ENCODE assay signal across 16 cellular contexts in the genomic region with DNA sequence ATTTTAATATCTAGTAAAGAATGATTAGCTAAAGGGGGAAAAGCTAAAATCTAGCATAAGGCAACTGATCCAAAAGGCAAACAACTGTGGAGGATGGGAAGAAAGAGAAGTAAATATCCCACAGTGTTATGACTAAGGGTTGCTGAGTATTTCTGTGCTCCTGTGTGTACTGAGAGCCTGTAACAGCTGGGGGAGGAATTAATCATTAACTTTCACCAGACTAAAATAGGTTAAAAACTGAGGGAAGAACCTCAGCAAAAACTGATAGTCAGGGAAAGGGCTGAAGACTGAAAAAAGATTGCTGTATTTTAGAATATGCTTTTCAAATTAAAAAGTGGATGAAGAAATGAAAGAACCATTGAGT.
DNase-seq lines count a peak whose midpoint lies in the region; ATAC-seq, FAIRE-seq and TF ChIP-seq lines count a peak whose summit lies in the region.
"Had no signal": no experiment of that assay in that cellular context is flagged by ENCODE, and none has a peak within 500 bp of the region (broad histone marks: within the 10 kb centered on the region; RNA-seq: fewer than 3 reads in every experiment).

No MANE protein-coding gene starts in this region.

- POLR2A ChIA-PET in Caco-2 (lab: Charles Lee), result no interaction called here

- no peaks in the 10 kb centered on the region for H3K27me3 ChIP-seq in Caco-2 (replicated peaks; ENCODE audit: control insufficient read depth, insufficient read depth, low read length)
- no peaks in the 10 kb centered on the region for H3K27me3 ChIP-seq in left lung
- no peaks in the 10 kb centered on the region for H3K27me3 ChIP-seq in neural progenitor cell
- H3K27me3 ChIP-seq: foreskin keratinocyte, upper lobe of left lung had no signal

- ATAC-seq in HG02571 (IDR thresholded peaks at IDR 0.05; ENCODE audit: unreplicated experiment), result peak; percentile 58
- peak; percentile 97 for ATAC-seq in left lung
- no peak for ATAC-seq in HG02852 (IDR thresholded peaks at IDR 0.05; ENCODE audit: unreplicated experiment)
- no peak for ATAC-seq in effector memory CD8-positive, alpha-beta T cell (replicated peaks)
- ATAC-seq: foreskin keratinocyte had no signal

- no peak overlapping the region for H2AFZ ChIP-seq in neural progenitor cell (replicated peaks)

- no peaks in the 10 kb centered on the region for H3K9me3 ChIP-seq in Caco-2
- H3K9me3 ChIP-seq in left lung, result no peaks in the 10 kb centered on the region
- H3K9me3 ChIP-seq in neural progenitor cell (ENCODE audit: low read depth), result no peaks in the 10 kb centered on the region
- H3K9me3 ChIP-seq: upper lobe of left lung had no signal

- CTCF ChIA-PET in Caco-2 (lab: Charles Lee), result no interaction called here

- H3K4me2 ChIP-seq in neural progenitor cell, result no peak overlapping the region

- H3K27ac Mint-ChIP-seq in Caco-2 (ENCODE audit: unreplicated experiment) (no peak overlapping the region), neural progenitor cell (no peak overlapping the region)
- H3K27ac Mint-ChIP-seq in effector memory CD8-positive, alpha-beta T cell, result no peak overlapping the region
- H3K27ac Mint-ChIP-seq: activated naive CD4-positive, alpha-beta T cell treated with anti-CD3 and anti-CD28 coated beads, Interleukin-2, amount 50 U/mL, for 24 hours had no signal

- H3K9me3 Mint-ChIP-seq in Caco-2 (ENCODE audit: unreplicated experiment) (peaks cover 11% of the 10 kb centered on the region), neural progenitor cell (no peaks in the 10 kb centered on the region)
- peaks cover 7 to 9% of the 10 kb centered on the region in 2 donors for H3K9me3 Mint-ChIP-seq in effector memory CD8-positive, alpha-beta T cell

- H3K79me2 ChIP-seq in neural progenitor cell (ENCODE audit: low read depth), result no peaks in the 10 kb centered on the region

- H4K20me1 ChIP-seq in neural progenitor cell (ENCODE audit: low read depth), result no peaks in the 10 kb centered on the region

- peak; percentile 69 for FAIRE-seq in RCC 7860 (lab: Jason Lieb, UNC)
- FAIRE-seq: HTR-8/SVneo had no signal

- H3K4me1 Mint-ChIP-seq in Caco-2 (ENCODE audit: low read depth, unreplicated experiment) (peaks cover 9% of the 10 kb centered on the region), neural progenitor cell (no peaks in the 10 kb centered on the region)
- H3K4me1 Mint-ChIP-seq in effector memory CD8-positive, alpha-beta T cell (ENCODE audit: low read depth in 2 of 2), result no peaks in the 10 kb centered on the region
- H3K4me1 Mint-ChIP-seq: activated naive CD4-positive, alpha-beta T cell treated with anti-CD3 and anti-CD28 coated beads, Interleukin-2, amount 50 U/mL, for 24 hours; neural crest cell had no signal

- intact Hi-C loops in Caco-2 (cut with micrococcal nuclease; ENCODE audit: unreplicated experiment) (loop anchor here (2.0 kb wide), 1 partner anchor 64 kb away; no protein-coding TSS in a partner anchor), left lung (cut with DNase I) (no loop called here)

- H3K4me3 Mint-ChIP-seq in Caco-2 (ENCODE audit: unreplicated experiment), result peak overlapping the region; percentile 62
- no peak overlapping the region for H3K4me3 Mint-ChIP-seq in neural progenitor cell
- no peak overlapping the region for H3K4me3 Mint-ChIP-seq in effector memory CD8-positive, alpha-beta T cell
- H3K4me3 Mint-ChIP-seq: activated naive CD4-positive, alpha-beta T cell treated with anti-CD3 and anti-CD28 coated beads, Interleukin-2, amount 50 U/mL, for 24 hours; neural crest cell had no signal

- H3K36me3 ChIP-seq in Caco-2 (ENCODE audit: control insufficient read depth, insufficient read depth, low read length) (no peaks in the 10 kb centered on the region), left lung (no peaks in the 10 kb centered on the region), neural progenitor cell (no peaks in the 10 kb centered on the region)
- H3K36me3 ChIP-seq: upper lobe of left lung had no signal

- peaks cover 16% of the 10 kb centered on the region for H3K4me1 ChIP-seq in Caco-2
- no peaks in the 10 kb centered on the region for H3K4me1 ChIP-seq in left lung
- no peaks in the 10 kb centered on the region for H3K4me1 ChIP-seq in neural progenitor cell
- H3K4me1 ChIP-seq: foreskin keratinocyte, upper lobe of left lung had no signal

- H3F3A ChIP-seq in neural progenitor cell (ENCODE audit: low read depth), result no peaks in the 10 kb centered on the region

- no peak overlapping the region for H3K4me3 ChIP-seq in Caco-2 (ENCODE audit: low read depth, low read length)
- no peak overlapping the region for H3K4me3 ChIP-seq in left lung
- no peak overlapping the region for H3K4me3 ChIP-seq in neural progenitor cell
- H3K4me3 ChIP-seq: upper lobe of left lung had no signal

- H3K9ac ChIP-seq in neural progenitor cell, result no peak overlapping the region

- no peaks in the 10 kb centered on the region for H3K27me3 Mint-ChIP-seq in Caco-2 (ENCODE audit: insufficient read depth, unreplicated experiment)
- no peaks in the 10 kb centered on the region for H3K27me3 Mint-ChIP-seq in neural progenitor cell (ENCODE audit: insufficient read depth, low read depth)
- no peaks in the 10 kb centered on the region for H3K27me3 Mint-ChIP-seq in effector memory CD8-positive, alpha-beta T cell
- H3K27me3 Mint-ChIP-seq: activated naive CD4-positive, alpha-beta T cell treated with anti-CD3 and anti-CD28 coated beads, Interleukin-2, amount 50 U/mL, for 24 hours had no signal

- BruUV-seq in Caco-2 (replicated peaks; lab: Mats Ljungman, UMichigan), result no TSS peak

- no peaks in the 10 kb centered on the region for H3K36me3 Mint-ChIP-seq in Caco-2 (ENCODE audit: insufficient read depth, unreplicated experiment)
- no peaks in the 10 kb centered on the region for H3K36me3 Mint-ChIP-seq in neural progenitor cell
- no peaks in the 10 kb centered on the region for H3K36me3 Mint-ChIP-seq in effector memory CD8-positive, alpha-beta T cell (ENCODE audit: insufficient read depth)
- H3K36me3 Mint-ChIP-seq: activated naive CD4-positive, alpha-beta T cell treated with anti-CD3 and anti-CD28 coated beads, Interleukin-2, amount 50 U/mL, for 24 hours had no signal

- TF ChIP-seq CTCF in Caco-2 (IDR thresholded peaks at IDR 0.05; ENCODE audit: insufficient read depth in 1 of 2, low read depth in 1 of 2, low read length in 1 of 2, severe bottlenecking in 1 of 2, unreplicated experiment in 1 of 2) (no peak), left lung (IDR thresholded peaks at IDR 0.05) (no peak), neural progenitor cell (IDR thresholded peaks at IDR 0.05) (no peak)

- DNase-seq in Caco-2, result peak in 1 of 2 experiments; percentile 49
- DNase-seq in RCC 7860 (ENCODE audit: low spot score), result peak; percentile 40
- no peak for DNase-seq in left lung
- no peak for DNase-seq in neural progenitor cell (ENCODE audit: low spot score)
- no peak for DNase-seq in retina
- no peak for DNase-seq in effector memory CD8-positive, alpha-beta T cell
- DNase-seq: islet precursor cell, NCI-H1105, upper lobe of left lung had no signal

- H3K27ac ChIP-seq in left lung (no peak overlapping the region), neural progenitor cell (no peak overlapping the region)
- H3K27ac ChIP-seq: foreskin keratinocyte, RWPE1, upper lobe of left lung had no signal

Comparison
In these comparisons a context has a peak if more than half of its experiments do, and no peak if none do; other contexts are left out.
1. ATAC-seq: peak in HG02571 (single experiment) and left lung (single experiment); none in HG02852 (single experiment) and effector memory CD8-positive, alpha-beta T cell (single experiment).